ENCODE assay signal across 9 cellular contexts in the genomic region with DNA sequence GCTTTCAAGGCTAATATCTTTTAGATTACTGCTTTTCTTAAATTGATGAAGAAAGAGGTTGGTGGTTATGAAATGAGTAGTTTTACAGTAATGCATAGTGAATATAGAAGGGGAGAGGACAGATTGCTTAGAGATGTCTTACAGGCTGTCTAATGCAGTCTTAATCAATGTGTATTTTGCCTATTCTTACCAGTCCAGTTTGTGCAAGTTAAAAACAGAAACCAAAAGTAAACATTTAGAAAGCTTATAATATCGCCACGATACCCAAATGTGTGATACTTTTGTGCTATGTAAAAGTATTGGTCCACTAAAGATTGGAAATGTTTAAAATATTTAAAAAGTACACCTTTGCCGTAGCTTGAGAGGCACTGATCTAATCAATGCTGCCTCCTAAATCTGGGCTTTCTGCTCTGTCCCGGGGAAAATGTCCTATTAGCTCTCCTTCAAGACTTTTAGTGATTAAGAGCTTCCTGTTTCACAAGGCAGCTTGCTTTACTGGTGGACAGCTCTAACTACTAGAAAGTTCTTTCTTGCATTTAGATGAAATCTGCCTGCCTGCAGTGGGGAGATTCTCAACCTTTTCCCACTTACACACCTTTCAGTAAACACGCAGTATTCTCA.
DNase-seq lines count a peak whose midpoint lies in the region; ATAC-seq, FAIRE-seq and TF ChIP-seq lines count a peak whose summit lies in the region.
"Had no signal": no experiment of that assay in that cellular context is flagged by ENCODE, and none has a peak within 500 bp of the region (broad histone marks: within the 10 kb centered on the region; RNA-seq: fewer than 3 reads in every experiment).

No MANE protein-coding gene starts in this region.

- peak overlapping the region; percentile 73 for H3K4me2 ChIP-seq in MM.1S (ENCODE audit: low read depth, low read length)

- no peaks in the 10 kb centered on the region for H3K79me2 ChIP-seq in MM.1S (ENCODE audit: low read length)

- H3K4me3 ChIP-seq in MM.1S (ENCODE audit: low read length), result peak overlapping the region; percentile 54
- peak overlapping the region; percentile 12 to 65 (median 39) for H3K4me3 ChIP-seq in esophagus squamous epithelium

- no peak for DNase-seq in GM18507 (ENCODE audit: extremely low spot score, insufficient read length, low read depth)
- peak; percentile 26 for DNase-seq in MM.1S
- no peak for DNase-seq in esophagus squamous epithelium (lab: John Stamatoyannopoulos, UW)
- no peak for DNase-seq in sciatic nerve (ENCODE audit: low spot score)
- DNase-seq in NCI-H146 treated with DMSO at 0.1 percent for 48 hours (lab: John Stamatoyannopoulos, UW; ENCODE audit: unreplicated experiment), result no peak
- no peak for DNase-seq in Ammon's horn (ENCODE audit: low spot score)
- DNase-seq in DMS53 (lab: John Stamatoyannopoulos, UW), result no peak
- DNase-seq: erythroblast had no signal

- peak overlapping the region; percentile 35; the same call in 1 of the 2 replicates for H3K9ac ChIP-seq in MM.1S (ENCODE audit: low read length)

- ATAC-seq in sciatic nerve (peak; percentile 61), HG02885 (IDR thresholded peaks at IDR 0.05; ENCODE audit: poor library complexity, unreplicated experiment) (no peak)

- no peaks in the 10 kb centered on the region for H3K9me3 ChIP-seq in MM.1S (replicated peaks; ENCODE audit: insufficient read depth, low read length)
- H3K9me3 ChIP-seq in esophagus squamous epithelium, result no peaks in the 10 kb centered on the region

- H3K36me3 ChIP-seq in MM.1S (replicated peaks; ENCODE audit: insufficient read depth, low read length), result no peaks in the 10 kb centered on the region
- H3K36me3 ChIP-seq in esophagus squamous epithelium, result peaks cover 0 to 8% (median 0%) of the 10 kb centered on the region in 3 donors

- TF ChIP-seq CTCF in MM.1S (IDR thresholded peaks at IDR 0.05; ENCODE audit: low read length), result no peak
- TF ChIP-seq CTCF in esophagus squamous epithelium (IDR thresholded peaks at IDR 0.05), result no peak

- peak overlapping the region; percentile 48; the same call in 1 of the 2 replicates for H3K27ac ChIP-seq in MM.1S (ENCODE audit: low read length)
- peak overlapping the region; percentile 37 to 73 (median 64) for H3K27ac ChIP-seq in esophagus squamous epithelium

- peak overlapping the region; percentile 24; the same call in 1 of the 2 replicates for H2AFZ ChIP-seq in MM.1S (ENCODE audit: low read length)

- no peaks in the 10 kb centered on the region for H3K27me3 ChIP-seq in MM.1S (replicated peaks; ENCODE audit: insufficient read depth, low read length)
- H3K27me3 ChIP-seq in esophagus squamous epithelium, result no peaks in the 10 kb centered on the region

- H3K4me1 ChIP-seq in MM.1S (ENCODE audit: low read length) (no peaks in the 10 kb centered on the region), esophagus squamous epithelium (peaks cover 0 to 13% (median 0%) of the 10 kb centered on the region in 3 donors)

- peak; percentile 51 for FAIRE-seq in GM18507 (lab: Jason Lieb, UNC)

- 24 to 33% methylated on average over 5 of the region's 5 CpGs for WGBS in esophagus squamous epithelium, 2 donors

- H4K20me1 ChIP-seq in MM.1S (ENCODE audit: insufficient read depth, low read length), result no peaks in the 10 kb centered on the region

- H3F3A ChIP-seq in MM.1S (ENCODE audit: insufficient read depth, low read length), result no peaks in the 10 kb centered on the region

- intact Hi-C loops in esophagus squamous epithelium (cut with DNase I) (loop anchor here (5.0 kb wide), 1 partner anchor 724 kb away; no protein-coding TSS in a partner anchor), sciatic nerve (cut with DNase I) (loop anchor here (5.0 kb wide), 1 partner anchor 719 kb away; no protein-coding TSS in a partner anchor)

- no peaks in the 10 kb centered on the region for H3K9me2 ChIP-seq in MM.1S (replicated peaks; ENCODE audit: insufficient read depth, low read length)

- TF ChIP-seq POLR2A in esophagus squamous epithelium (IDR thresholded peaks at IDR 0.05), result no peak
